1 cellular context compared by ENCODE assay signal in the genomic region with DNA sequence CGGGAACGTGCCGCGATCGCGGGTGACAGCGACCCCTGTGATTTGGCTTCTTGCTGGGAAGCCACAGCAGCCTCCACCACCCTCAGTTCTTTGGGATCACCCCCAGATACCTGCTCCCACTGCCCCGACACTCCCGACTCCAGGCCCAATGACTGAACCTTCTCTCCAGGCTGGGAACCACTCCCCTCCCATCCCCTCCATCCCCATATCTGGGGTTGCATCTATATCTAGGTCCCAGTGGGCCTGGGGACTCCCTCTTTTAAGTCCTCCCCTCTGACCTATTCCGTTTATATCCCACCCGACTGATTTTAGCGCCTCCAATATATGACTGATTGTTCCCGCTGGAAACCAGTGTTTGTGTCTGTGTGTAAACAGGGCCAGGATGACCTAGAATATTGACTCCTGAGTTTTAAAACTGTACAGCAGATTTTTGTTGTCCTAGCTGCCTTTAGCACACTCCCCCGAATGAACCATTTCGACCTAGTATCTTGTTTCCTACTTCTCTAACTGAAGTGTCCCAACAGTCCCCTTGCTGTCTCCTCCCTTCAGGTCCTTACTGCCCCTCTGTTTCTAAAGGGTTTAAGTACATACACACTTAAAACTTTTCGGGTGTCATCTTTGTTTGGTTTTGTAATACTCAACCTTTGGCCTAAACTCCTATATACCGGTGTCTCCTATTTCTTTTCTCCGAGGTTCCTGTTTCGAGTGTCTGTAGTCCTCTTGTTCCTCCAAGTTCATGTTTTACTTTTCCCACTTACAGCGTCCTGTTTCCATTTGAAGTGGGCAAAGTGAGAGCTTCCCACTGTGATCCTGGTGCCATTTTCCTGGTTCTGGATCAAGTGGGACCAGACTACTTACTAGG.
TF ChIP-seq lines count a peak whose summit lies in the region.

No MANE protein-coding gene starts in this region.

TF ChIP-seq in H1, 55 proteins besides CTCF, POLR2A, EP300 and RAD21:
- no peak for TF ChIP-seq EGR1 (IDR thresholded peaks at IDR 0.05; ENCODE audit: borderline replicate concordance, low read depth, low read length)
- TF ChIP-seq CHD1 (IDR thresholded peaks at IDR 0.05; ENCODE audit: low read depth, low read length): no peak
- no peak for TF ChIP-seq TAF1 (IDR thresholded peaks at IDR 0.05; ENCODE audit: low read depth, low read length)
